Comparison of ENCODE assay signal across 13 cellular contexts in genomic region chr1:109625176-109625575, GRCh38. TPM values are rescaled to one million over a fixed set of nuclear protein-coding genes. Genes with fewer than 3 reads are reported as not detected.
DNase-seq lines count a peak whose midpoint lies in the region; ATAC-seq and TF ChIP-seq lines count a peak whose summit lies in the region.
"Had no signal": no experiment of that assay in that cellular context is flagged by ENCODE, and none has a peak within 500 bp of the region (broad histone marks: within the 10 kb centered on the region; RNA-seq: fewer than 3 reads in every experiment).

No MANE protein-coding gene starts in this region.

- peaks cover 35% of the 10 kb centered on the region for H3K4me1 Mint-ChIP-seq in activated CD8-positive, alpha-beta memory T cell treated with anti-CD3 and anti-CD28 coated beads, Interleukin-2, amount 10 ng/mL, durations not matched to agents 7 days and 5 days
- peaks cover 58% of the 10 kb centered on the region for H3K4me1 Mint-ChIP-seq in stimulated activated effector memory CD8-positive, alpha-beta T cell treated with anti-CD3 and anti-CD28 coated beads, Interleukin-12 subunit alpha, Interleukin-12 subunit beta, amount 100 ng/mL, for 72 hours
- H3K4me1 Mint-ChIP-seq in Caco-2 (ENCODE audit: low read depth, unreplicated experiment), result no peaks in the 10 kb centered on the region

- H3K4me3 ChIP-seq in SJCRH30, result peak overlapping the region; percentile 28
- no peak overlapping the region for H3K4me3 ChIP-seq in Caco-2 (ENCODE audit: low read depth, low read length)

- ATAC-seq in activated CD8-positive, alpha-beta memory T cell treated with anti-CD3 and anti-CD28 coated beads, Interleukin-2, amount 10 ng/mL, durations not matched to agents 7 days and 5 days, result no peak
- no peak for ATAC-seq in stimulated activated effector memory CD8-positive, alpha-beta T cell treated with anti-CD3 and anti-CD28 coated beads, Interleukin-12 subunit alpha, Interleukin-12 subunit beta, amount 100 ng/mL, for 72 hours
- ATAC-seq in HG02642 (IDR thresholded peaks at IDR 0.05; ENCODE audit: poor library complexity, unreplicated experiment), result no peak
- ATAC-seq: activated CD4-positive, CD25-positive, alpha-beta regulatory T cell treated with anti-CD3 and anti-CD28 coated beads, Interleukin-2, amount 50 U/mL, for 24 hours; foreskin keratinocyte had no signal

- peak; percentile 39 for DNase-seq in activated CD8-positive, alpha-beta memory T cell treated with anti-CD3 and anti-CD28 coated beads, Interleukin-2, amount 10 ng/mL, durations not matched to agents 7 days and 5 days
- DNase-seq in activated CD8-positive, alpha-beta memory T cell treated with anti-CD3 and anti-CD28 coated beads for 24 hours, result no peak
- DNase-seq in SJCRH30, result no peak
- peak in 1 of 2 donors; percentile 47 for DNase-seq in stimulated activated effector memory CD8-positive, alpha-beta T cell treated with anti-CD3 and anti-CD28 coated beads, Interleukin-12 subunit alpha, Interleukin-12 subunit beta, amount 100 ng/mL, for 72 hours (ENCODE audit: low spot score in 2 of 2)
- DNase-seq in Caco-2, result no peak
- DNase-seq: effector memory CD4-positive, alpha-beta T cell; foreskin keratinocyte had no signal

- no peaks in the 10 kb centered on the region for H3K27me3 Mint-ChIP-seq in activated CD8-positive, alpha-beta memory T cell treated with anti-CD3 and anti-CD28 coated beads, Interleukin-2, amount 10 ng/mL, durations not matched to agents 7 days and 5 days
- H3K27me3 Mint-ChIP-seq in Caco-2 (ENCODE audit: insufficient read depth, unreplicated experiment), result no peaks in the 10 kb centered on the region

- POLR2A ChIA-PET in Caco-2 (lab: Charles Lee), result no interaction called here

- no peaks in the 10 kb centered on the region for H3K9me3 ChIP-seq in SJCRH30 (replicated peaks)
- no peaks in the 10 kb centered on the region for H3K9me3 ChIP-seq in Caco-2

- no peaks in the 10 kb centered on the region for H3K9me3 Mint-ChIP-seq in activated CD8-positive, alpha-beta memory T cell treated with anti-CD3 and anti-CD28 coated beads, Interleukin-2, amount 10 ng/mL, durations not matched to agents 7 days and 5 days (ENCODE audit: low read depth)
- no peaks in the 10 kb centered on the region for H3K9me3 Mint-ChIP-seq in stimulated activated effector memory CD8-positive, alpha-beta T cell treated with anti-CD3 and anti-CD28 coated beads, Interleukin-12 subunit alpha, Interleukin-12 subunit beta, amount 100 ng/mL, for 72 hours
- H3K9me3 Mint-ChIP-seq in Caco-2 (ENCODE audit: unreplicated experiment), result no peaks in the 10 kb centered on the region
- H3K9me3 Mint-ChIP-seq: activated T-helper 2 cell treated with anti-CD3 and anti-CD28 coated beads, Interferon-gamma antibody, Interleukin-2, Interleukin-4, amounts not matched to agents 10 μg/mL and 5 μg/mL and 100 μg/mL, durations not matched to agents 14 hours and 24 hours and 36 hours; mesothelial cell of epicardium had no signal

- CTCF ChIA-PET in activated CD8-positive, alpha-beta memory T cell treated with anti-CD3 and anti-CD28 coated beads, Interleukin-2, amount 10 ng/mL, durations not matched to agents 7 days and 5 days (lab: Charles Lee), result interaction anchor here (1.1 to 9.1 kb wide), 5 partner anchors 13 to 131 kb away, joined by 3 to 112 read pairs (median 12); partner anchors contain the start of genes CYB561D1 and GNAI3
- CTCF ChIA-PET in Caco-2 (lab: Charles Lee), result interaction anchor here (1.2 kb wide), 1 partner anchor 79 kb away, joined by 3 read pairs; no protein-coding TSS in a partner anchor

- TF ChIP-seq CTCF in Caco-2 (IDR thresholded peaks at IDR 0.05; ENCODE audit: insufficient read depth in 1 of 2, low read depth in 1 of 2, low read length in 1 of 2, severe bottlenecking in 1 of 2, unreplicated experiment in 1 of 2), result no peak

- H3K4me1 ChIP-seq in SJCRH30, result peaks cover 25% of the 10 kb centered on the region
- no peaks in the 10 kb centered on the region for H3K4me1 ChIP-seq in Caco-2
- H3K4me1 ChIP-seq: foreskin keratinocyte had no signal

- H3K36me3 ChIP-seq in SJCRH30 (peaks cover 4% of the 10 kb centered on the region; the same call in 1 of the 2 replicates), Caco-2 (ENCODE audit: control insufficient read depth, insufficient read depth, low read length) (no peaks in the 10 kb centered on the region)

- peak overlapping the region; percentile 26 for H3K27ac ChIP-seq in SJCRH30
- H3K27ac ChIP-seq: foreskin keratinocyte had no signal

- peaks cover 18% of the 10 kb centered on the region for H3K36me3 Mint-ChIP-seq in activated CD8-positive, alpha-beta memory T cell treated with anti-CD3 and anti-CD28 coated beads, Interleukin-2, amount 10 ng/mL, durations not matched to agents 7 days and 5 days
- peaks cover 59% of the 10 kb centered on the region for H3K36me3 Mint-ChIP-seq in stimulated activated effector memory CD8-positive, alpha-beta T cell treated with anti-CD3 and anti-CD28 coated beads, Interleukin-12 subunit alpha, Interleukin-12 subunit beta, amount 100 ng/mL, for 72 hours
- peaks cover 7% of the 10 kb centered on the region for H3K36me3 Mint-ChIP-seq in Caco-2 (ENCODE audit: insufficient read depth, unreplicated experiment)

- BruUV-seq in Caco-2 (replicated peaks; lab: Mats Ljungman, UMichigan), result no TSS peak

- H3K27me3 ChIP-seq in SJCRH30 (no peaks in the 10 kb centered on the region), Caco-2 (replicated peaks; ENCODE audit: control insufficient read depth, insufficient read depth, low read length) (no peaks in the 10 kb centered on the region)
- H3K27me3 ChIP-seq: foreskin keratinocyte had no signal

- H3K4me3 Mint-ChIP-seq in activated CD8-positive, alpha-beta memory T cell treated with anti-CD3 and anti-CD28 coated beads, Interleukin-2, amount 10 ng/mL, durations not matched to agents 7 days and 5 days, result no peak overlapping the region
- H3K4me3 Mint-ChIP-seq in stimulated activated effector memory CD8-positive, alpha-beta T cell treated with anti-CD3 and anti-CD28 coated beads, Interleukin-12 subunit alpha, Interleukin-12 subunit beta, amount 100 ng/mL, for 72 hours, result no peak overlapping the region
- H3K4me3 Mint-ChIP-seq in Caco-2 (ENCODE audit: unreplicated experiment), result no peak overlapping the region
- H3K4me3 Mint-ChIP-seq: mesothelial cell of epicardium had no signal

- no peak overlapping the region for H3K27ac Mint-ChIP-seq in activated CD8-positive, alpha-beta memory T cell treated with anti-CD3 and anti-CD28 coated beads, Interleukin-2, amount 10 ng/mL, durations not matched to agents 7 days and 5 days
- peak overlapping the region; percentile 84 for H3K27ac Mint-ChIP-seq in stimulated activated effector memory CD8-positive, alpha-beta T cell treated with anti-CD3 and anti-CD28 coated beads, Interleukin-12 subunit alpha, Interleukin-12 subunit beta, amount 100 ng/mL, for 72 hours
- no peak overlapping the region for H3K27ac Mint-ChIP-seq in Caco-2 (ENCODE audit: unreplicated experiment)

- intact Hi-C loops in Caco-2 (cut with micrococcal nuclease; ENCODE audit: unreplicated experiment), result no loop called here

RNA-seq across cellular contexts. Expression of gene AMPD2, which starts 5.5 kb away (rescaled TPM):
- 100 to 1,000 TPM in 1 of 2 experiments, 10 to 100 TPM in 1; 90.4 to 113 TPM for total RNA-seq in activated CD8-positive, alpha-beta memory T cell treated with anti-CD3 and anti-CD28 coated beads, Interleukin-2, amount 10 ng/mL, durations not matched to agents 7 days and 5 days
- 37.0 and 42.6 TPM in 2 replicates for total RNA-seq in SJCRH30 (2014; rRNA removed; shearing (Covaris generic))
- total RNA-seq in Caco-2 (2022), result 40.3 and 47.8 TPM in 2 replicates

RNA-seq across cellular contexts. Expression of gene GNAT2, which starts 5.8 kb away (rescaled TPM):
- not detected for total RNA-seq in activated CD8-positive, alpha-beta memory T cell treated with anti-CD3 and anti-CD28 coated beads, Interleukin-2, amount 10 ng/mL, durations not matched to agents 7 days and 5 days
- 0.08 and 0.24 TPM in 2 replicates for total RNA-seq in SJCRH30 (2014; rRNA removed; shearing (Covaris generic))
- total RNA-seq in Caco-2 (2022), result not detected in 2 replicates
- total RNA-seq: foreskin keratinocyte, MCF 10A, mesothelial cell of epicardium, urinary bladder had no signal

RNA-seq across cellular contexts. Expression of gene GSTM4, which starts 30.7 kb away (rescaled TPM):
- total RNA-seq in activated CD8-positive, alpha-beta memory T cell treated with anti-CD3 and anti-CD28 coated beads, Interleukin-2, amount 10 ng/mL, durations not matched to agents 7 days and 5 days, result 1 to 10 TPM; 5.7 to 6.7 TPM
- 2.5 and 3.0 TPM in 2 replicates for total RNA-seq in SJCRH30 (2014; rRNA removed; shearing (Covaris generic))
- 9.6 and 11.9 TPM in 2 replicates for total RNA-seq in Caco-2 (2022)

RNA-seq across cellular contexts. Expression of gene GSTM2, which starts 42.7 kb away (rescaled TPM):
- 10 to 100 TPM in 1 of 2 experiments, 1 to 10 TPM in 1; 8.0 to 17.8 TPM for total RNA-seq in activated CD8-positive, alpha-beta memory T cell treated with anti-CD3 and anti-CD28 coated beads, Interleukin-2, amount 10 ng/mL, durations not matched to agents 7 days and 5 days
- total RNA-seq in SJCRH30 (2014; rRNA removed; shearing (Covaris generic)), result 3.4 and 5.9 TPM in 2 replicates
- 0.84 and 1.7 TPM in 2 replicates for total RNA-seq in Caco-2 (2022)
